Comparison of ENCODE assay signal across 14 cellular contexts in genomic region chr1:94396356-94396755, GRCh38. TPM values are rescaled to one million over a fixed set of nuclear protein-coding genes. Genes with fewer than 3 reads are reported as not detected.
DNase-seq lines count a peak whose midpoint lies in the region; ATAC-seq, FAIRE-seq and TF ChIP-seq lines count a peak whose summit lies in the region.
"Had no signal": no experiment of that assay in that cellular context is flagged by ENCODE, and none has a peak within 500 bp of the region (broad histone marks: within the 10 kb centered on the region; RNA-seq: fewer than 3 reads in every experiment).

No MANE protein-coding gene starts in this region.

- no peak overlapping the region for H3K18ac ChIP-seq in H1 (ENCODE audit: extremely low read depth, low read length)

- CTCF ChIA-PET in H1 (lab: Charles Lee; ENCODE audit: partially characterized antibody): interaction anchor here (0.7 to 1.9 kb wide), 24 partner anchors 8 to 409 kb away, joined by 3 to 12 read pairs (median 5); no protein-coding TSS in a partner anchor

- H3K36me3 ChIP-seq in OCI-LY3 (replicated peaks; ENCODE audit: low read depth, low read length): no peaks in the 10 kb centered on the region
- no peaks in the 10 kb centered on the region for H3K36me3 ChIP-seq in H1 (ENCODE audit: control insufficient read depth in 2 of 4, insufficient read depth in 4 of 4, low read length in 3 of 4)
- no peaks in the 10 kb centered on the region for H3K36me3 ChIP-seq in gastrocnemius medialis

- TF ChIP-seq POLR2A in H1 (IDR thresholded peaks at IDR 0.05; ENCODE audit: control extremely low read depth in 1 of 2, low read depth in 2 of 2, low read length in 2 of 2) (no peak), gastrocnemius medialis (IDR thresholded peaks at IDR 0.05) (no peak)

- H3K27me3 ChIP-seq in OCI-LY3 (ENCODE audit: low read depth, low read length): 0 out of 2 replicates have a peak, but pooled peaks cover 3% of the 10 kb centered on the region
- H3K27me3 ChIP-seq in H1 (replicated peaks in 1 of 4; ENCODE audit: control insufficient read depth in 3 of 4, extremely low read depth in 1 of 4, insufficient read depth in 3 of 4, low read length in 3 of 4): no peaks in the 10 kb centered on the region
- no peaks in the 10 kb centered on the region for H3K27me3 ChIP-seq in gastrocnemius medialis

- ATAC-seq in gastrocnemius medialis (no peak), HG02588 (IDR thresholded peaks at IDR 0.05; ENCODE audit: unreplicated experiment) (no peak)

- TF ChIP-seq CTCF in OCI-LY3 (IDR thresholded peaks at IDR 0.05; ENCODE audit: low read depth, low read length): peak; percentile 20; the same call in 1 of the 2 replicates
- TF ChIP-seq CTCF in H1 (IDR thresholded peaks at IDR 0.05; ENCODE audit: control extremely low read depth in 1 of 3, insufficient read depth in 1 of 3, low read depth in 1 of 3, low read length in 3 of 3): peak; percentile 29 to 48 (median 47)
- no peak for TF ChIP-seq CTCF in nephron progenitor cell (IDR thresholded peaks at IDR 0.05)
- peak in 1 of 5 experiments; percentile 36 for TF ChIP-seq CTCF in gastrocnemius medialis (IDR thresholded peaks at IDR 0.05 in 4 of 5, conservative IDR thresholded peaks at IDR 0.05 in 1 of 5)

- no peak overlapping the region for H4K5ac ChIP-seq in H1 (ENCODE audit: insufficient read length, low read depth, low read length)

- no peak overlapping the region for H3K23ac ChIP-seq in H1 (ENCODE audit: insufficient read length)

- TF ChIP-seq RAD21 in H1 (IDR thresholded peaks at IDR 0.05 in 1 of 2, conservative IDR thresholded peaks at IDR 0.05 in 1 of 2; ENCODE audit: low read depth in 2 of 2, low read length in 2 of 2): peak in 1 of 2 experiments; percentile 58; a peak in 2 of 4 replicates

- H3K23me2 ChIP-seq in H1 (ENCODE audit: low read depth, low read length): no peaks in the 10 kb centered on the region

- in situ Hi-C loops in gastrocnemius medialis (cut with MboI; ENCODE audit: low sequenced_read_pairs in 4 of 4): no loop called here

- H4K91ac ChIP-seq in H1 (replicated peaks; ENCODE audit: insufficient read length, low read length): no peak overlapping the region

- H3K9ac ChIP-seq in OCI-LY3 (ENCODE audit: low read length): no peak overlapping the region
- no peak overlapping the region for H3K9ac ChIP-seq in H1 (replicated peaks in 1 of 4; ENCODE audit: extremely low read depth in 1 of 4, low read depth in 3 of 4, low read length in 3 of 4)

- no peak overlapping the region for H3K27ac Mint-ChIP-seq in nephron progenitor cell
- H3K27ac Mint-ChIP-seq: T-helper 1 cell treated with Interleukin-12 subunit alpha and Interleukin-12 subunit beta and Interleukin-4 antibody, amounts not matched to agents 30 μg/mL and 1 μg/mL, for 36 hours had no signal

- H4K20me1 ChIP-seq in OCI-LY3 (ENCODE audit: insufficient read depth, low read length) (no peaks in the 10 kb centered on the region), H1 (replicated peaks in 1 of 2; ENCODE audit: control insufficient read depth in 1 of 2, insufficient read depth in 2 of 2, low read length in 2 of 2) (no peaks in the 10 kb centered on the region)

- no peak overlapping the region for H2AK5ac ChIP-seq in H1 (ENCODE audit: low read depth, low read length)

- 64% methylated on average over 9 of the region's 9 CpGs; no CpG with 5 or more reads in 1 of the 2 experiments for WGBS in H1 (ENCODE audit: extremely low coverage in 1 of 2, insufficient coverage in 1 of 2, insufficient read length in 1 of 2, insufficient replicate concordance in 2 of 2, low coverage in 1 of 2, low lambda C conversion rate in 2 of 2, missing lambda C conversion rate in 1 of 2), 2 experiments

- H3K4me1 ChIP-seq in OCI-LY3 (ENCODE audit: low read length): no peaks in the 10 kb centered on the region
- H3K4me1 ChIP-seq in H1 (replicated peaks in 1 of 4; ENCODE audit: control insufficient read depth in 3 of 4, insufficient read depth in 4 of 4, low read length in 3 of 4): peaks cover 0 to 13% (median 3%) of the 10 kb centered on the region in 4 experiments; a peak in 5 of 7 replicates
- no peaks in the 10 kb centered on the region for H3K4me1 ChIP-seq in gastrocnemius medialis

- H2BK12ac ChIP-seq in H1 (ENCODE audit: low read depth, low read length): no peak overlapping the region

- no peak overlapping the region for H2BK5ac ChIP-seq in H1 (ENCODE audit: low read depth, low read length)

- intact Hi-C loops in gastrocnemius medialis (cut with DNase I; ENCODE audit: low total_unique reads): loop anchor here (2.0 kb wide), 1 partner anchor 66 kb away; no protein-coding TSS in a partner anchor

- no peaks in the 10 kb centered on the region for H3K79me1 ChIP-seq in H1 (ENCODE audit: low read depth, low read length)

- DNase-seq in DMS 273 (lab: John Stamatoyannopoulos, UW; ENCODE audit: unreplicated experiment): peak; percentile 6
- DNase-seq in DMS 273 treated with DMSO at 0.1 percent for 48 hours (lab: John Stamatoyannopoulos, UW): no peak
- DNase-seq in H1 (ENCODE audit: low read depth in 1 of 2, low spot score in 2 of 2): no peak
- DNase-seq in nephron progenitor cell: peak; percentile 9
- DNase-seq in stimulated activated CD4-positive, alpha-beta T cell treated with anti-CD3 and anti-CD28 coated beads, Interleukin-4, amount 100 ng/mL, for 24 hours: no peak
- DNase-seq in gastrocnemius medialis: no peak
- DNase-seq: activated CD4-positive, alpha-beta T cell treated with anti-CD3 and anti-CD28 coated beads, Interleukin-2, amount 50 U/mL, for 4 hours; NCI-H1048; occipital lobe had no signal

- FAIRE-seq in H1 (lab: Jason Lieb, UNC): no peak

- H3K9me3 ChIP-seq in OCI-LY3 (ENCODE audit: insufficient read depth, low read length): no peaks in the 10 kb centered on the region
- H3K9me3 ChIP-seq in H1 (ENCODE audit: insufficient read depth in 2 of 2, low read depth in 1 of 2, low read length in 1 of 2): peaks cover 3% of the 10 kb centered on the region in 2 experiments; a peak in 2 of 4 replicates
- H3K9me3 ChIP-seq in gastrocnemius medialis: no peaks in the 10 kb centered on the region

- H2BK15ac ChIP-seq in H1 (ENCODE audit: low read length): no peak overlapping the region

- no peak overlapping the region for H2BK120ac ChIP-seq in H1 (replicated peaks; ENCODE audit: low read depth, low read length)

- H3K9me3 Mint-ChIP-seq in nephron progenitor cell: no peaks in the 10 kb centered on the region
- H3K9me3 Mint-ChIP-seq: T-helper 1 cell treated with Interleukin-12 subunit alpha and Interleukin-12 subunit beta and Interleukin-4 antibody, amounts not matched to agents 30 μg/mL and 1 μg/mL, for 36 hours had no signal

- POLR2A ChIA-PET in H1 (lab: Charles Lee; ENCODE audit: partially characterized antibody): interaction anchor here (0.7 to 1.0 kb wide), 2 partner anchors 8 to 11 kb away, joined by 3 read pairs; no protein-coding TSS in a partner anchor

- H3K4me3 ChIP-seq in OCI-LY3 (ENCODE audit: low read length) (no peak overlapping the region), H1 (ENCODE audit: extremely low read depth in 1 of 4, insufficient read depth in 2 of 4, low read depth in 3 of 4, low read length in 4 of 4) (no peak overlapping the region), gastrocnemius medialis (no peak overlapping the region)
- H3K4me3 ChIP-seq: lung had no signal

- no peaks in the 10 kb centered on the region for H3K27me3 Mint-ChIP-seq in nephron progenitor cell (ENCODE audit: low read depth, poor library complexity)

- H2AFZ ChIP-seq in OCI-LY3 (ENCODE audit: low read depth, low read length) (no peak overlapping the region), H1 (ENCODE audit: low read length) (0 out of 2 replicates have a peak overlapping the region, but pooled peaks have one; percentile 7)

- no peak overlapping the region for H3K56ac ChIP-seq in H1 (replicated peaks; ENCODE audit: insufficient read length, low read depth, low read length)

- H3K27ac ChIP-seq in OCI-LY3 (ENCODE audit: low read length) (no peak overlapping the region), H1 (ENCODE audit: low read depth, low read length) (no peak overlapping the region), gastrocnemius medialis (no peak overlapping the region)
- H3K27ac ChIP-seq: 22Rv1 had no signal

- no peak for TF ChIP-seq EP300 in H1 (IDR thresholded peaks at IDR 0.05; ENCODE audit: borderline replicate concordance in 1 of 2, low read depth in 2 of 2, low read length in 2 of 2)

- H3K4me1 Mint-ChIP-seq in nephron progenitor cell: peaks cover 22% of the 10 kb centered on the region

- H3K79me2 ChIP-seq in OCI-LY3 (ENCODE audit: low read length): no peaks in the 10 kb centered on the region
- H3K79me2 ChIP-seq in H1 (ENCODE audit: control insufficient read depth in 1 of 2, insufficient read depth in 2 of 2, low read length in 2 of 2): no peaks in the 10 kb centered on the region

- no peaks in the 10 kb centered on the region for H3K36me3 Mint-ChIP-seq in nephron progenitor cell (ENCODE audit: low read depth)

- no peak overlapping the region for H3K14ac ChIP-seq in H1 (ENCODE audit: insufficient read length)

- H3K4ac ChIP-seq in H1 (replicated peaks; ENCODE audit: insufficient read length, low read depth, low read length): no peak overlapping the region

- H2BK20ac ChIP-seq in H1 (ENCODE audit: low read length): no peak overlapping the region

- no peak overlapping the region for H4K8ac ChIP-seq in H1 (ENCODE audit: extremely low read depth, insufficient read depth, low read length)

- no peak overlapping the region for H3K4me2 ChIP-seq in OCI-LY3 (ENCODE audit: low read length)
- H3K4me2 ChIP-seq in H1 (ENCODE audit: insufficient read depth in 1 of 2, low read depth in 2 of 2, low read length in 2 of 2): no peak overlapping the region

- H3K4me3 Mint-ChIP-seq in nephron progenitor cell: no peak overlapping the region
- H3K4me3 Mint-ChIP-seq: T-helper 1 cell treated with Interleukin-12 subunit alpha and Interleukin-12 subunit beta and Interleukin-4 antibody, amounts not matched to agents 30 μg/mL and 1 μg/mL, for 36 hours had no signal

TF ChIP-seq in H1, 55 proteins besides CTCF, POLR2A, EP300 and RAD21 (continues in another document):
- TF ChIP-seq TAF1 (IDR thresholded peaks at IDR 0.05; ENCODE audit: low read depth, low read length): no peak

RNA-seq across cellular contexts. Expression of gene ABCD3, which starts 21.8 kb away (rescaled TPM):
- total RNA-seq in H1 (2021; fragmentation: NEBNext Ultra II Directional; extraction: Animal tissue kit (Norgen Biotek cat#: 25700)): 28.1 and 29.4 TPM in 2 replicates
- polyA plus RNA-seq in H1 (2011; rRNA removed): 3.6 and 6.6 TPM in 2 replicates
- 8.2 TPM for polyA plus RNA-seq in H1 (2011; cell fraction: cytosol; rRNA removed)
- 4.6 TPM for polyA plus RNA-seq in H1 (2011; cell fraction: nucleus; rRNA removed)
- polyA plus RNA-seq in H1 (2012, experiment 1 of 2): 9.8 to 19.7 TPM (median 12.2 TPM) in 4 replicates
- polyA plus RNA-seq in H1 (2012, experiment 2 of 2): 1.6 TPM
- 17.0 TPM for polyA plus RNA-seq in H1 (2013, experiment 1 of 2)
- polyA plus RNA-seq in H1 (2013, experiment 2 of 2): 16.9 TPM
- polyA minus RNA-seq in H1 (2011; rRNA and poly(A)+ RNA removed): 13.9 and 16.4 TPM in 2 replicates
- 8.2 TPM for polyA minus RNA-seq in H1 (2011; cell fraction: cytosol; rRNA and poly(A)+ RNA removed)
- 21.7 TPM for polyA minus RNA-seq in H1 (2011; cell fraction: nucleus; rRNA and poly(A)+ RNA removed)
- 10 to 100 TPM; 33.4 to 42.8 (median 36.6) TPM for total RNA-seq in gastrocnemius medialis

Comparison
In these comparisons a context has a peak if more than half of its experiments do, and no peak if none do; other contexts are left out.
1. DNase-seq: peak in DMS 273 (single experiment) and nephron progenitor cell (single experiment); none in DMS 273 treated with DMSO at 0.1 percent for 48 hours (single experiment), H1 (0 of 2), stimulated activated CD4-positive, alpha-beta T cell treated with anti-CD3 and anti-CD28 coated beads, Interleukin-4, amount 100 ng/mL, for 24 hours (single experiment) and gastrocnemius medialis (0 of 2).